Comparison of ENCODE assay signal across 1 cellular context in genomic region chr6:137951064-137951597, GRCh38.
TF ChIP-seq lines count a peak whose summit lies in the region.

No MANE protein-coding gene starts in this region.

TF ChIP-seq in GM12878, 131 proteins besides CTCF, POLR2A, EP300 and RAD21 (continued from another document):
- TF ChIP-seq ZBTB11 (CRISPR knock-in tag; IDR thresholded peaks at IDR 0.05) (no peak), NR2C2 (IDR thresholded peaks at IDR 0.05; ENCODE audit: borderline replicate concordance, control insufficient read depth, insufficient read length, low read depth) (no peak), NBN (IDR thresholded peaks at IDR 0.05) (0 out of 2 replicates have a peak, but pooled peaks have one; percentile 18), BHLHE40 (IDR thresholded peaks at IDR 0.05; ENCODE audit: borderline replicate concordance in 1 of 2, low read depth in 2 of 2, low read length in 1 of 2) (0 out of 4 replicates have a peak, but pooled peaks of 1 of the 2 experiments have one; percentile 18)
